8 cellular contexts compared by ENCODE assay signal in the genomic region with DNA sequence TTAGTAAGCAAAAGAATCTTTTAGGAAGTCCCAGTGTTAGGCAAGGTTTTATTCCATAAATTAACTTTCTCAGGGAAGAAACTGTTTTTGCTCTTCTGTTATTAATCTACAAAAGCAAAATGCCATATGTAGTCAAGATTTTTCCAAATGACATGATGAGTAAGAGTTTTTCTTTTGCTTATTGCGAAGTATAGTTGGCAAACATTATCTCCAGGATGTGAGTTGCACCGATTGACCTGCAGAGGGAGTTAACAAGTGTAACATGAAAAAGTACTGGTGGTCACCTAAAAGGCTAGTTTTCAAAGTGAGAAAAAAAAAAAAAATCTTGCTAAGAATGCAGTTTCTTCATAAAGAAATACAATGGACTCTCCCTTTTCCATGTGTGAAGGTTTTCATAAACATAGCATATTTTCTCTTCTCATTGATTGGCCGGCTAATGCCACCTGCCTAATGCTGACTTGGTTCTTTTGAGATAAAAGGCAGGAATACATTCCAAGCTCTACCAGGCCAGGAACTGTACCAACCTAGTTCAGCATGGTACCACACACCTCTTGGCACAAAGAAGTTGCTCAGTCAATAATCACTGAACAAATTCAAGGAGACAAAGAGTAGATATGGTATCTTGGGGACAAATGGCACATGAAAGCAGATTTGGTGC.
DNase-seq lines count a peak whose midpoint lies in the region; ATAC-seq, FAIRE-seq and TF ChIP-seq lines count a peak whose summit lies in the region.

No MANE protein-coding gene starts in this region.

- H3K27ac ChIP-seq in GM23338 (ENCODE audit: low read depth): no peak overlapping the region
- no peak overlapping the region for H3K27ac ChIP-seq in OCI-LY1 (ENCODE audit: low read depth, low read length, poor library complexity, severe bottlenecking)
- H3K27ac ChIP-seq in H1 (ENCODE audit: low read depth, low read length): no peak overlapping the region

- H3K79me2 ChIP-seq in GM23338 (replicated peaks; ENCODE audit: insufficient read depth) (no peaks in the 10 kb centered on the region), OCI-LY1 (ENCODE audit: insufficient read depth, low read length) (no peaks in the 10 kb centered on the region), H1 (ENCODE audit: control insufficient read depth in 1 of 2, insufficient read depth in 2 of 2, low read length in 2 of 2) (no peaks in the 10 kb centered on the region)

- H3K9me3 ChIP-seq in OCI-LY1 (ENCODE audit: low read length) (no peaks in the 10 kb centered on the region), H1 (ENCODE audit: insufficient read depth in 2 of 2, low read depth in 1 of 2, low read length in 1 of 2) (no peaks in the 10 kb centered on the region)

- FAIRE-seq in H1 (lab: Jason Lieb, UNC): peak; percentile 81

- H3K9me3 Mint-ChIP-seq in GM23338 (no peaks in the 10 kb centered on the region; the same call in 2 of the 3 replicates), natural killer cell (no peaks in the 10 kb centered on the region)
- H3K9me3 Mint-ChIP-seq in activated naive CD8-positive, alpha-beta T cell treated with anti-CD3 and anti-CD28 coated beads for 36 hours: no peaks in the 10 kb centered on the region

- TF ChIP-seq RAD21 in H1 (IDR thresholded peaks at IDR 0.05 in 1 of 2, conservative IDR thresholded peaks at IDR 0.05 in 1 of 2; ENCODE audit: low read depth in 2 of 2, low read length in 2 of 2): peak; percentile 50 to 65

- H3F3A ChIP-seq in GM23338 (replicated peaks; ENCODE audit: low read depth) (no peaks in the 10 kb centered on the region), OCI-LY1 (ENCODE audit: insufficient read depth, low read length) (no peaks in the 10 kb centered on the region)

- H2BK12ac ChIP-seq in H1 (ENCODE audit: low read depth, low read length): no peak overlapping the region

- CTCF ChIA-PET in H1 (lab: Charles Lee; ENCODE audit: partially characterized antibody): interaction anchor here (0.6 to 7.5 kb wide), 29 partner anchors 8 to 933 kb away, joined by 3 to 54 read pairs (median 4); no protein-coding TSS in a partner anchor

- H3K23me2 ChIP-seq in H1 (ENCODE audit: low read depth, low read length): no peaks in the 10 kb centered on the region

- H4K91ac ChIP-seq in H1 (replicated peaks; ENCODE audit: insufficient read length, low read length): no peak overlapping the region

- no peaks in the 10 kb centered on the region; the same call in 1 of the 2 replicates for H3K9me2 ChIP-seq in GM23338 (ENCODE audit: insufficient read depth)
- H3K9me2 ChIP-seq in OCI-LY1 (ENCODE audit: low read depth, low read length): no peaks in the 10 kb centered on the region

- H3K79me1 ChIP-seq in H1 (ENCODE audit: low read depth, low read length): no peaks in the 10 kb centered on the region

- H3K27ac Mint-ChIP-seq in GM23338 (no peak overlapping the region), natural killer cell (no peak overlapping the region)
- no peak overlapping the region for H3K27ac Mint-ChIP-seq in activated naive CD8-positive, alpha-beta T cell treated with anti-CD3 and anti-CD28 coated beads for 36 hours

- 57% methylated on average over 3 of the region's 3 CpGs; no CpG with 5 or more reads in 1 of the 2 experiments for WGBS in H1 (ENCODE audit: extremely low coverage in 1 of 2, insufficient coverage in 1 of 2, insufficient read length in 1 of 2, insufficient replicate concordance in 2 of 2, low coverage in 1 of 2, low lambda C conversion rate in 2 of 2, missing lambda C conversion rate in 1 of 2), 2 experiments

- H3K27me3 ChIP-seq in GM23338 (ENCODE audit: insufficient read depth) (no peaks in the 10 kb centered on the region), OCI-LY1 (ENCODE audit: insufficient read depth, low read length) (0 out of 2 replicates have a peak, but pooled peaks cover 3% of the 10 kb centered on the region), H1 (replicated peaks in 1 of 4; ENCODE audit: control insufficient read depth in 3 of 4, extremely low read depth in 1 of 4, insufficient read depth in 3 of 4, low read length in 3 of 4) (no peaks in the 10 kb centered on the region)

- no peak overlapping the region for H4K5ac ChIP-seq in H1 (ENCODE audit: insufficient read length, low read depth, low read length)

- no peak overlapping the region for H2BK5ac ChIP-seq in H1 (ENCODE audit: low read depth, low read length)

- H3K36me3 Mint-ChIP-seq in GM23338 (ENCODE audit: low read depth) (no peaks in the 10 kb centered on the region; the same call in 2 of the 3 replicates), natural killer cell (no peaks in the 10 kb centered on the region)
- H3K36me3 Mint-ChIP-seq in activated naive CD8-positive, alpha-beta T cell treated with anti-CD3 and anti-CD28 coated beads for 36 hours: no peaks in the 10 kb centered on the region

- H4K8ac ChIP-seq in H1 (ENCODE audit: extremely low read depth, insufficient read depth, low read length): no peak overlapping the region

- H3K36me3 ChIP-seq in GM23338 (ENCODE audit: insufficient read depth): no peaks in the 10 kb centered on the region
- H3K36me3 ChIP-seq in OCI-LY1 (ENCODE audit: insufficient read depth, low read length): no peaks in the 10 kb centered on the region
- H3K36me3 ChIP-seq in H1 (ENCODE audit: control insufficient read depth in 2 of 4, insufficient read depth in 4 of 4, low read length in 3 of 4): no peaks in the 10 kb centered on the region

- peak; percentile 59 for ATAC-seq in GM23338
- no peak for ATAC-seq in natural killer cell

- H2AK5ac ChIP-seq in H1 (ENCODE audit: low read depth, low read length): peak overlapping the region; percentile 5; the same call in 1 of the 2 replicates

- TF ChIP-seq POLR2A in H1 (IDR thresholded peaks at IDR 0.05; ENCODE audit: control extremely low read depth in 1 of 2, low read depth in 2 of 2, low read length in 2 of 2): no peak

- no peak for TF ChIP-seq EP300 in H1 (IDR thresholded peaks at IDR 0.05; ENCODE audit: borderline replicate concordance in 1 of 2, low read depth in 2 of 2, low read length in 2 of 2)

- H3K23ac ChIP-seq in H1 (ENCODE audit: insufficient read length): no peak overlapping the region

- no peak overlapping the region for H3K4me3 Mint-ChIP-seq in GM23338
- H3K4me3 Mint-ChIP-seq in activated naive CD8-positive, alpha-beta T cell treated with anti-CD3 and anti-CD28 coated beads for 36 hours: no peak overlapping the region
- H3K4me3 Mint-ChIP-seq in natural killer cell: no peak overlapping the region

- H3K4me2 ChIP-seq in GM23338 (no peak overlapping the region), OCI-LY1 (ENCODE audit: low read length) (no peak overlapping the region), H1 (ENCODE audit: insufficient read depth in 1 of 2, low read depth in 2 of 2, low read length in 2 of 2) (no peak overlapping the region)

- H2BK120ac ChIP-seq in H1 (replicated peaks; ENCODE audit: low read depth, low read length): no peak overlapping the region

- peaks cover 5% of the 10 kb centered on the region for H3K27me3 Mint-ChIP-seq in GM23338 (ENCODE audit: insufficient read depth, low read depth, poor library complexity)
- H3K27me3 Mint-ChIP-seq in activated naive CD8-positive, alpha-beta T cell treated with anti-CD3 and anti-CD28 coated beads for 36 hours: peaks cover 17% of the 10 kb centered on the region
- H3K27me3 Mint-ChIP-seq in natural killer cell (ENCODE audit: low read depth in 2 of 2): peaks cover 5 to 41% of the 10 kb centered on the region in 2 donors

- DNase-seq in Ammon's horn (ENCODE audit: low spot score) (peak; percentile 25), GM23338 (ENCODE audit: low spot score) (peak; percentile 79), H1 (ENCODE audit: low read depth in 1 of 2, low spot score in 2 of 2) (no peak), myocyte (ENCODE audit: low read depth) (peak; percentile 79), occipital lobe (lab: John Stamatoyannopoulos, UW) (no peak), natural killer cell (no peak)
- no peak for DNase-seq in activated naive CD8-positive, alpha-beta T cell treated with anti-CD3 and anti-CD28 coated beads for 36 hours

- peaks cover 11% of the 10 kb centered on the region; the same call in 2 of the 3 replicates for H3K4me1 Mint-ChIP-seq in GM23338
- H3K4me1 Mint-ChIP-seq in activated naive CD8-positive, alpha-beta T cell treated with anti-CD3 and anti-CD28 coated beads for 36 hours: no peaks in the 10 kb centered on the region
- H3K4me1 Mint-ChIP-seq in natural killer cell: no peaks in the 10 kb centered on the region

- H2BK20ac ChIP-seq in H1 (ENCODE audit: low read length): no peak overlapping the region

- intact Hi-C loops in natural killer cell (cut with micrococcal nuclease): no loop called here

- TF ChIP-seq CTCF in GM23338 (conservative IDR thresholded peaks at IDR 0.05; ENCODE audit: low read depth in 2 of 2): peak; percentile 65 to 83
- TF ChIP-seq CTCF in OCI-LY1 (IDR thresholded peaks at IDR 0.05; ENCODE audit: low read length): peak; percentile 73
- TF ChIP-seq CTCF in H1 (IDR thresholded peaks at IDR 0.05; ENCODE audit: control extremely low read depth in 1 of 3, insufficient read depth in 1 of 3, low read depth in 1 of 3, low read length in 3 of 3): peak in 2 of 3 experiments; percentile 31 to 62; a peak in 2 of 4 replicates
- no peak for TF ChIP-seq CTCF in natural killer cell (IDR thresholded peaks at IDR 0.05)

- no peak overlapping the region for H3K18ac ChIP-seq in H1 (ENCODE audit: extremely low read depth, low read length)

- POLR2A ChIA-PET in H1 (lab: Charles Lee; ENCODE audit: partially characterized antibody): interaction anchor here (0.6 kb wide), 1 partner anchor 72 kb away, joined by 3 read pairs; no protein-coding TSS in a partner anchor

- no peak overlapping the region for H3K56ac ChIP-seq in H1 (replicated peaks; ENCODE audit: insufficient read length, low read depth, low read length)

- H4K20me1 ChIP-seq in GM23338 (replicated peaks; ENCODE audit: insufficient read depth): no peaks in the 10 kb centered on the region
- H4K20me1 ChIP-seq in OCI-LY1 (ENCODE audit: insufficient read depth, low read length): no peaks in the 10 kb centered on the region
- no peaks in the 10 kb centered on the region for H4K20me1 ChIP-seq in H1 (replicated peaks in 1 of 2; ENCODE audit: control insufficient read depth in 1 of 2, insufficient read depth in 2 of 2, low read length in 2 of 2)

- H3K4me3 ChIP-seq in GM23338: no peak overlapping the region
- H3K4me3 ChIP-seq in OCI-LY1 (ENCODE audit: low read depth, low read length, poor library complexity, severe bottlenecking): no peak overlapping the region
- no peak overlapping the region for H3K4me3 ChIP-seq in H1 (ENCODE audit: extremely low read depth in 1 of 4, insufficient read depth in 2 of 4, low read depth in 3 of 4, low read length in 4 of 4)

- H3K9ac ChIP-seq in OCI-LY1 (ENCODE audit: low read length) (no peak overlapping the region), H1 (replicated peaks in 1 of 4; ENCODE audit: extremely low read depth in 1 of 4, low read depth in 3 of 4, low read length in 3 of 4) (no peak overlapping the region)

- no peak overlapping the region for H3K4ac ChIP-seq in H1 (replicated peaks; ENCODE audit: insufficient read length, low read depth, low read length)

- H2BK15ac ChIP-seq in H1 (ENCODE audit: low read length): no peak overlapping the region

- H3K4me1 ChIP-seq in GM23338 (ENCODE audit: insufficient read depth) (no peaks in the 10 kb centered on the region), OCI-LY1 (ENCODE audit: insufficient read depth, low read length, severe bottlenecking) (no peaks in the 10 kb centered on the region), H1 (replicated peaks in 1 of 4; ENCODE audit: control insufficient read depth in 3 of 4, insufficient read depth in 4 of 4, low read length in 3 of 4) (peaks cover 0 to 3% (median 0%) of the 10 kb centered on the region in 4 experiments; a peak in 3 of 7 replicates)

- H2AFZ ChIP-seq in GM23338 (no peak overlapping the region), OCI-LY1 (ENCODE audit: low read length) (no peak overlapping the region), H1 (ENCODE audit: low read length) (no peak overlapping the region)

- no peak overlapping the region for H3K14ac ChIP-seq in H1 (ENCODE audit: insufficient read length)

Comparison
In these comparisons a context has a peak if more than half of its experiments do, and no peak if none do; other contexts are left out.
1. DNase-seq: peak in Ammon's horn (single experiment), GM23338 (single experiment) and myocyte (single experiment); none in H1 (0 of 2), activated naive CD8-positive, alpha-beta T cell treated with anti-CD3 and anti-CD28 coated beads for 36 hours (single experiment), occipital lobe (single experiment) and natural killer cell (single experiment).